Comparison of ENCODE assay signal across 6 cellular contexts in the genomic region with DNA sequence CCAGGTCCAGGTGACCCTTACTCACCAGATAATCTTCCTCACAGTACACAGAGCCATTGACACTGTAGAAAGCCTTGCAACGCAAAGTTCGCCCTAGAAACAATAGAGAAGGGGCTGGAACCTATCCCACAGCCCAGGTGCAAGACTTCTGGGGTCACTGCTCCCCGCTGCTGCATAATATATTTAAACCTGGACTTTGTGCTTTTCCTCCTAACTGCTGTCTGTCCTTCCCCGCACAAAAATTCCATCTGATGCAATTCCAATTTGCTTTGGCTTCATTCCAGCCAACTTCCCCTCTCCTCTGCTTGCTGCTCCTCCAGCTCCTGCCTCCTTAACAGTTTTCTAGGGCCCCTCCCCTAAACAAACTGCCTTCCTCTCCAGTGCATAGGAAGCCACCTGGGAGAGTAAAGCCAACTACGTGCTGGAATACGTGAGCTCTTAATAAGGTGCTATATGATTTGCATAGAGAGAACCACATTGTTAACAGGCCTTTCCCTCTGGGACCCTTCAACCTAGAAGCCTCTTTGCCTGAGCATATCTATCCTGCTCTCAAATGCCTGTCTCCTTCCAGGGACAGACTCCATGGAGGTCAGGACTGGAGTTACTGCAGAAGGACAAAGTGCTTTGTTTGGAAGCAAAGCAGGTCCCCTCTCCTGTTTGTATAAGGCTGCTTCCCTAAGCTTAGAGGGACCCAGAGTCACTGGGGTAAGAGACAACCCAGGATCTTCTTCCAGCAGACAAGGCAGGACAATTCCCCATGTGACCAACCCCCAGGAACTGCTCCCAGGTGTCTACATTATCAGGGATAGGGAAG. TPM values are rescaled to one million over a fixed set of nuclear protein-coding genes. Genes with fewer than 3 reads are reported as not detected.
DNase-seq lines count a peak whose midpoint lies in the region; ATAC-seq and TF ChIP-seq lines count a peak whose summit lies in the region.

No MANE protein-coding gene starts in this region.

- no peaks in the 10 kb centered on the region for H3K9me2 ChIP-seq in GM23338 (ENCODE audit: insufficient read depth)

- in situ Hi-C loops in G401 (cut with HindIII; ENCODE audit: low sequenced_read_pairs), result no loop called here

- H4K20me1 ChIP-seq in GM23338 (replicated peaks; ENCODE audit: insufficient read depth), result peaks cover 7% of the 10 kb centered on the region

- TF ChIP-seq CTCF in GM23338 (conservative IDR thresholded peaks at IDR 0.05; ENCODE audit: low read depth in 2 of 2), result no peak
- no peak for TF ChIP-seq CTCF in WTC11 (IDR thresholded peaks at IDR 0.05)

- peak overlapping the region; percentile 92 for H3K27ac Mint-ChIP-seq in GM23338
- H3K27ac Mint-ChIP-seq in WTC11, result peak overlapping the region; percentile 99

- CTCF ChIA-PET in WTC11 (lab: Charles Lee), result interaction anchor here (0.5 to 4.1 kb wide), 19 partner anchors 9 to 407 kb away, joined by 3 to 78 read pairs (median 4); a partner anchor contains a TSS

- peaks cover 72% of the 10 kb centered on the region for H3K36me3 Mint-ChIP-seq in GM23338 (ENCODE audit: low read depth)
- H3K36me3 Mint-ChIP-seq in WTC11, result peaks cover 55% of the 10 kb centered on the region

- no peaks in the 10 kb centered on the region for H3K9me3 Mint-ChIP-seq in GM23338
- no peaks in the 10 kb centered on the region for H3K9me3 Mint-ChIP-seq in WTC11

- no peak overlapping the region for H2AFZ ChIP-seq in GM23338

- peak overlapping the region; percentile 96 for H3K27ac ChIP-seq in GM23338 (ENCODE audit: low read depth)

- DNase-seq in GM23338 (ENCODE audit: low spot score) (peak; percentile 62), WTC11 (ENCODE audit: low spot score) (no peak), mucosa of gallbladder (ENCODE audit: low spot score) (peak; percentile 77), G401 (ENCODE audit: low spot score) (no peak), NCI-H1105 treated with DMSO at 0.1 percent for 48 hours (lab: John Stamatoyannopoulos, UW) (no peak), foreskin melanocyte (no peak)

- H3K4me3 Mint-ChIP-seq in GM23338 (peak overlapping the region; percentile 69; the same call in 2 of the 3 replicates), WTC11 (peak overlapping the region; percentile 5; the same call in 1 of the 2 replicates)

- ATAC-seq in GM23338 (no peak), WTC11 (no peak)

- H3K4me1 Mint-ChIP-seq in GM23338 (peaks cover 48% of the 10 kb centered on the region), WTC11 (peaks cover 46% of the 10 kb centered on the region)

- H3K27me3 ChIP-seq in GM23338 (ENCODE audit: insufficient read depth), result peaks cover 16% of the 10 kb centered on the region

- H3F3A ChIP-seq in GM23338 (replicated peaks; ENCODE audit: low read depth), result peaks cover 42% of the 10 kb centered on the region

- peaks cover 36% of the 10 kb centered on the region for H3K36me3 ChIP-seq in GM23338 (ENCODE audit: insufficient read depth)

- H3K4me2 ChIP-seq in GM23338, result peak overlapping the region; percentile 68

- H3K27me3 Mint-ChIP-seq in GM23338 (ENCODE audit: insufficient read depth, low read depth, poor library complexity) (peaks cover 22% of the 10 kb centered on the region), WTC11 (ENCODE audit: low read depth) (no peaks in the 10 kb centered on the region; the same call in 1 of the 2 replicates)

- POLR2A ChIA-PET in WTC11 (lab: Charles Lee), result interaction anchor here (0.6 to 3.3 kb wide), 11 partner anchors 10 to 561 kb away, joined by 3 to 19 read pairs (median 4); a partner anchor contains a TSS

- peaks cover 36% of the 10 kb centered on the region for H3K4me1 ChIP-seq in GM23338 (ENCODE audit: insufficient read depth)

- H3K4me3 ChIP-seq in GM23338, result peak overlapping the region; percentile 38

- H3K79me2 ChIP-seq in GM23338 (replicated peaks; ENCODE audit: insufficient read depth), result peaks cover 43% of the 10 kb centered on the region

TF ChIP-seq in GM23338, 12 proteins besides CTCF, POLR2A, EP300 and RAD21 (continues in another document):
- TF ChIP-seq ZNF331 (CRISPR knock-in tag; IDR thresholded peaks at IDR 0.05; ENCODE audit: low read depth) (no peak), STAT1 (IDR thresholded peaks at IDR 0.05; ENCODE audit: unreplicated experiment) (no peak), ZNF114 (CRISPR knock-in tag; IDR thresholded peaks at IDR 0.05) (no peak), CREB1 (CRISPR knock-in tag; IDR thresholded peaks at IDR 0.05; ENCODE audit: low read depth) (no peak)
- TF ChIP-seq, protein P1, sequence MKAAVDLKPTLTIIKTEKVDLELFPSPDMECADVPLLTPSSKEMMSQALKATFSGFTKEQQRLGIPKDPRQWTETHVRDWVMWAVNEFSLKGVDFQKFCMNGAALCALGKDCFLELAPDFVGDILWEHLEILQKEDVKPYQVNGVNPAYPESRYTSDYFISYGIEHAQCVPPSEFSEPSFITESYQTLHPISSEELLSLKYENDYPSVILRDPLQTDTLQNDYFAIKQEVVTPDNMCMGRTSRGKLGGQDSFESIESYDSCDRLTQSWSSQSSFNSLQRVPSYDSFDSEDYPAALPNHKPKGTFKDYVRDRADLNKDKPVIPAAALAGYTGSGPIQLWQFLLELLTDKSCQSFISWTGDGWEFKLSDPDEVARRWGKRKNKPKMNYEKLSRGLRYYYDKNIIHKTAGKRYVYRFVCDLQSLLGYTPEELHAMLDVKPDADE (IDR thresholded peaks at IDR 0.05), result no peak

TF ChIP-seq in WTC11, 78 proteins besides CTCF, POLR2A, EP300 and RAD21:
- no peak for TF ChIP-seq CBFB (CRISPR knock-in tag; IDR thresholded peaks at IDR 0.05; ENCODE audit: low read depth)
- peak; percentile 100 for TF ChIP-seq GABPB1 (CRISPR knock-in tag; IDR thresholded peaks at IDR 0.05)
TF ChIP-seq in WTC11: peak in this region for 1.

RNA-seq across cellular contexts. Expression of a gene that starts 5.5 kb away (rescaled TPM):
- 45.8 and 55.9 TPM in 2 replicates for total RNA-seq in GM23338 (2014; rRNA removed; shearing (Covaris generic))
- 11.8 and 12.5 TPM in 2 replicates for polyA plus RNA-seq in GM23338 (2016; fragmentation: Nextera tagmentation; extraction: Ambion mirVana)
- total RNA-seq in WTC11 (2021) (28.8 to 35.8 TPM (median 33.8 TPM) in 3 replicates), mucosa of gallbladder (53.3 TPM)
- 16.4 and 17.0 TPM in 2 replicates for total RNA-seq in G401 (2014; rRNA removed; shearing (Covaris generic))

RNA-seq across cellular contexts. Expression of a gene that starts 19.9 kb away (rescaled TPM):
- 60.4 and 85.3 TPM in 2 replicates for total RNA-seq in GM23338 (2014; rRNA removed; shearing (Covaris generic))
- polyA plus RNA-seq in GM23338 (2016; fragmentation: Nextera tagmentation; extraction: Ambion mirVana), result 20.8 and 24.6 TPM in 2 replicates
- 52.4 to 57.6 TPM (median 53.5 TPM) in 3 replicates for total RNA-seq in WTC11 (2021)
- 38.8 TPM for total RNA-seq in mucosa of gallbladder
- total RNA-seq in G401 (2014; rRNA removed; shearing (Covaris generic)), result 102 and 131 TPM in 2 replicates

RNA-seq across cellular contexts. Expression of a gene that starts 33.1 kb away (rescaled TPM):
- total RNA-seq in GM23338 (2014; rRNA removed; shearing (Covaris generic)), result 11.7 and 12.4 TPM in 2 replicates
- polyA plus RNA-seq in GM23338 (2016; fragmentation: Nextera tagmentation; extraction: Ambion mirVana), result 3.5 and 4.1 TPM in 2 replicates
- total RNA-seq in WTC11 (2021) (8.1 to 12.8 TPM (median 11.9 TPM) in 3 replicates), mucosa of gallbladder (13.9 TPM)
- total RNA-seq in G401 (2014; rRNA removed; shearing (Covaris generic)), result 8.7 and 15.1 TPM in 2 replicates

RNA-seq across cellular contexts. Expression of a gene that starts 47.7 kb away (rescaled TPM):
- 123 and 124 TPM in 2 replicates for total RNA-seq in GM23338 (2014; rRNA removed; shearing (Covaris generic))
- polyA plus RNA-seq in GM23338 (2016; fragmentation: Nextera tagmentation; extraction: Ambion mirVana), result 68.8 and 74.5 TPM in 2 replicates
- total RNA-seq in WTC11 (2021), result 119 to 124 TPM (median 123 TPM) in 3 replicates
- total RNA-seq in mucosa of gallbladder, result 51.0 TPM
- 206 and 257 TPM in 2 replicates for total RNA-seq in G401 (2014; rRNA removed; shearing (Covaris generic))

RNA-seq across cellular contexts. Expression of a gene that starts 57.9 kb away (rescaled TPM):
- 229 and 265 TPM in 2 replicates for total RNA-seq in GM23338 (2014; rRNA removed; shearing (Covaris generic))
- polyA plus RNA-seq in GM23338 (2016; fragmentation: Nextera tagmentation; extraction: Ambion mirVana), result 341 and 367 TPM in 2 replicates
- total RNA-seq in WTC11 (2021) (200 to 224 TPM (median 203 TPM) in 3 replicates), mucosa of gallbladder (103 TPM)
- total RNA-seq in G401 (2014; rRNA removed; shearing (Covaris generic)), result 447 and 480 TPM in 2 replicates

Comparison
In these comparisons a context has a peak if more than half of its experiments do, and no peak if none do; other contexts are left out.
1. DNase-seq: peak in GM23338 (single experiment) and mucosa of gallbladder (single experiment); none in WTC11 (single experiment), G401 (single experiment), NCI-H1105 treated with DMSO at 0.1 percent for 48 hours (single experiment) and foreskin melanocyte (single experiment).